In the genomic region with DNA sequence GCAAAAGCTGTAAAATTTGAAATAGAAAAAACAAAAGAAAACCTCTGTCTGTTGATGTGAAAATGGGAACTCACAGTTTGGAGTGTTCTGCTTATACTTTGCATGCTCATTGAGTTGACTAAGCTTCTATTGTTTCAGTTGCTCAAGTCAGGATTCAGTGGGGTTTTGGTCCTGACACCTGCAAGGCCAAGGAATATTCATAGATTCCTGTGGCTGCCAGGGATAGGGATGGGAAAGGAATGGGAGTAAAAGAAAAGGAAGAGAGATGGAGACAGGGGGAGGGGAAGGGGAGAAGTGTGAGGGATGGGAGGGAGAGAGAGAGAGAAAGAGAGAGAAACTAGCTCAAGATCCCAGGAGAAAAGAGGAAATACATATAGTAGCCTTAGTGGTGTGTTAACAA, we compare ENCODE assay signal across 2 cellular contexts.
TF ChIP-seq lines count a peak whose summit lies in the region.

No MANE protein-coding gene starts in this region.

TF ChIP-seq in A549, 52 proteins besides CTCF, POLR2A, EP300 and RAD21:
- TF ChIP-seq, protein P1, sequence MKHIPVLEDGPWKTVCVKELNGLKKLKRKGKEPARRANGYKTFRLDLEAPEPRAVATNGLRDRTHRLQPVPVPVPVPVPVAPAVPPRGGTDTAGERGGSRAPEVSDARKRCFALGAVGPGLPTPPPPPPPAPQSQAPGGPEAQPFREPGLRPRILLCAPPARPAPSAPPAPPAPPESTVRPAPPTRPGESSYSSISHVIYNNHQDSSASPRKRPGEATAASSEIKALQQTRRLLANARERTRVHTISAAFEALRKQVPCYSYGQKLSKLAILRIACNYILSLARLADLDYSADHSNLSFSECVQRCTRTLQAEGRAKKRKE (CRISPR knock-in tag; IDR thresholded peaks at IDR 0.05; ENCODE audit: low read depth) = no peak
- TF ChIP-seq SMC3 (IDR thresholded peaks at IDR 0.05) = no peak
- TF ChIP-seq ZFP36 (IDR thresholded peaks at IDR 0.05; ENCODE audit: borderline replicate concordance, partially characterized antibody) = no peak

TF ChIP-seq in HepG2, 621 proteins besides CTCF, POLR2A, EP300 and RAD21:
- no peak for TF ChIP-seq PITX1 (CRISPR knock-in tag; IDR thresholded peaks at IDR 0.05)
- TF ChIP-seq HNRNPK (IDR thresholded peaks at IDR 0.05; ENCODE audit: low read depth, low read length, poor library complexity, severe bottlenecking) = peak; percentile 71
- no peak for TF ChIP-seq ZNF101 (CRISPR knock-in tag; IDR thresholded peaks at IDR 0.05; ENCODE audit: borderline replicate concordance, low read depth)
